Comparison of ENCODE assay signal across 1 cellular context in the genomic region with DNA sequence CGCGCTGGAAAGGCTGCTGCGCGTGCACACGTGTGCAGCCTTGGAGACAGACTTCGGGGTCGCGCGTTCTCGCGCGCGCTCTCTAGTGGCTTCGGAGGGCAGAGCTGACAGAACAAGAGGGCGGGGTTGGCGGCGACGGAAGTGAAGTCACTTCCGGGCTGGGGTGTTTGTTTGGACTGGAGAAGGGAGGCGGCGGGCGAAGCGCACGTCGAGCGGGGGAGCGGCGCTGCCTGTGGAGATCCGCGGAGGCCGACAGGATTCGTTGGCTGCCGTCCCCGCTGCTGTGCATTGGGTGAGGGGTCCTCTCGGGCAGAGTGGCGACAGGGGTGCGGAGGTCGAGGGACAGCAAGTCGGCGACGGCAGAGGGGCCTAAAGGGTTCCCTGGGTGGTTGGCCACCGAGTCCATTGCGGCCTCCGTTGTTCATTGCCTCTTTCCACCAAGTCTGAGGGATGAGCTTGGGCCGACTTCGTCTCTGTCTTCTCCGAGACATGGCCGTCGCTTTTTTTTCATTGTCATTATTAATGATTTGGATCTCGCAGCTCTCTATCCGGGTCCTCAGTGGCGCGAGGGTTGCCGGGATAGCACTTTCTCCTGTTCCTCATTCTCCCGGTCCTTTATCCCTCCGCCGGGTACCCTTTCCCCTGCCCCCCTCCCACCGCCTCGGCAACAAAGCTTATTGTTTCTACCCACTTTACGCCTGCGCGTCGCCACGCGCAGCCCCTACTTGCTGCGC.
TF ChIP-seq lines count a peak whose summit lies in the region.

A gene with protein sequence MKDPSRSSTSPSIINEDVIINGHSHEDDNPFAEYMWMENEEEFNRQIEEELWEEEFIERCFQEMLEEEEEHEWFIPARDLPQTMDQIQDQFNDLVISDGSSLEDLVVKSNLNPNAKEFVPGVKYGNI (plus strand): TSS at position 166 of the 734 bp plus-strand sequence. CDS start 21,931 bp downstream, outside the sequence.

TF ChIP-seq in GM12878, 131 proteins besides CTCF, POLR2A, EP300 and RAD21 (continued from another document and continues in another):
- TF ChIP-seq, protein P1, sequence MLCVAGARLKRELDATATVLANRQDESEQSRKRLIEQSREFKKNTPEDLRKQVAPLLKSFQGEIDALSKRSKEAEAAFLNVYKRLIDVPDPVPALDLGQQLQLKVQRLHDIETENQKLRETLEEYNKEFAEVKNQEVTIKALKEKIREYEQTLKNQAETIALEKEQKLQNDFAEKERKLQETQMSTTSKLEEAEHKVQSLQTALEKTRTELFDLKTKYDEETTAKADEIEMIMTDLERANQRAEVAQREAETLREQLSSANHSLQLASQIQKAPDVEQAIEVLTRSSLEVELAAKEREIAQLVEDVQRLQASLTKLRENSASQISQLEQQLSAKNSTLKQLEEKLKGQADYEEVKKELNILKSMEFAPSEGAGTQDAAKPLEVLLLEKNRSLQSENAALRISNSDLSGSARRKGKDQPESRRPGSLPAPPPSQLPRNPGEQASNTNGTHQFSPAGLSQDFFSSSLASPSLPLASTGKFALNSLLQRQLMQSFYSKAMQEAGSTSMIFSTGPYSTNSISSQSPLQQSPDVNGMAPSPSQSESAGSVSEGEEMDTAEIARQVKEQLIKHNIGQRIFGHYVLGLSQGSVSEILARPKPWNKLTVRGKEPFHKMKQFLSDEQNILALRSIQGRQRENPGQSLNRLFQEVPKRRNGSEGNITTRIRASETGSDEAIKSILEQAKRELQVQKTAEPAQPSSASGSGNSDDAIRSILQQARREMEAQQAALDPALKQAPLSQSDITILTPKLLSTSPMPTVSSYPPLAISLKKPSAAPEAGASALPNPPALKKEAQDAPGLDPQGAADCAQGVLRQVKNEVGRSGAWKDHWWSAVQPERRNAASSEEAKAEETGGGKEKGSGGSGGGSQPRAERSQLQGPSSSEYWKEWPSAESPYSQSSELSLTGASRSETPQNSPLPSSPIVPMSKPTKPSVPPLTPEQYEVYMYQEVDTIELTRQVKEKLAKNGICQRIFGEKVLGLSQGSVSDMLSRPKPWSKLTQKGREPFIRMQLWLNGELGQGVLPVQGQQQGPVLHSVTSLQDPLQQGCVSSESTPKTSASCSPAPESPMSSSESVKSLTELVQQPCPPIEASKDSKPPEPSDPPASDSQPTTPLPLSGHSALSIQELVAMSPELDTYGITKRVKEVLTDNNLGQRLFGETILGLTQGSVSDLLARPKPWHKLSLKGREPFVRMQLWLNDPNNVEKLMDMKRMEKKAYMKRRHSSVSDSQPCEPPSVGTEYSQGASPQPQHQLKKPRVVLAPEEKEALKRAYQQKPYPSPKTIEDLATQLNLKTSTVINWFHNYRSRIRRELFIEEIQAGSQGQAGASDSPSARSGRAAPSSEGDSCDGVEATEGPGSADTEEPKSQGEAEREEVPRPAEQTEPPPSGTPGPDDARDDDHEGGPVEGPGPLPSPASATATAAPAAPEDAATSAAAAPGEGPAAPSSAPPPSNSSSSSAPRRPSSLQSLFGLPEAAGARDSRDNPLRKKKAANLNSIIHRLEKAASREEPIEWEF (IDR thresholded peaks at IDR 0.05; ENCODE audit: insufficient replicate concordance, low read depth, low read length), result no peak
- TF ChIP-seq, protein P2, sequence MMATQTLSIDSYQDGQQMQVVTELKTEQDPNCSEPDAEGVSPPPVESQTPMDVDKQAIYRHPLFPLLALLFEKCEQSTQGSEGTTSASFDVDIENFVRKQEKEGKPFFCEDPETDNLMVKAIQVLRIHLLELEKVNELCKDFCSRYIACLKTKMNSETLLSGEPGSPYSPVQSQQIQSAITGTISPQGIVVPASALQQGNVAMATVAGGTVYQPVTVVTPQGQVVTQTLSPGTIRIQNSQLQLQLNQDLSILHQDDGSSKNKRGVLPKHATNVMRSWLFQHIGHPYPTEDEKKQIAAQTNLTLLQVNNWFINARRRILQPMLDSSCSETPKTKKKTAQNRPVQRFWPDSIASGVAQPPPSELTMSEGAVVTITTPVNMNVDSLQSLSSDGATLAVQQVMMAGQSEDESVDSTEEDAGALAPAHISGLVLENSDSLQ (IDR thresholded peaks at IDR 0.05), result peak; percentile 71
- TF ChIP-seq TCF7 (IDR thresholded peaks at IDR 0.05; ENCODE audit: borderline replicate concordance), result no peak
- peak; percentile 61 for TF ChIP-seq YY1 (IDR thresholded peaks at IDR 0.05; ENCODE audit: low read depth, low read length)
- TF ChIP-seq MTA3 (IDR thresholded peaks at IDR 0.05; ENCODE audit: borderline replicate concordance, low read length), result no peak; the same call in 1 of the 2 replicates
- no peak for TF ChIP-seq SIX5 (IDR thresholded peaks at IDR 0.05; ENCODE audit: low read depth, low read length, severe bottlenecking)
- TF ChIP-seq KAT2A (conservative IDR thresholded peaks at IDR 0.05; ENCODE audit: control insufficient read depth, low read depth, low read length), result no peak
- TF ChIP-seq, protein P3, sequence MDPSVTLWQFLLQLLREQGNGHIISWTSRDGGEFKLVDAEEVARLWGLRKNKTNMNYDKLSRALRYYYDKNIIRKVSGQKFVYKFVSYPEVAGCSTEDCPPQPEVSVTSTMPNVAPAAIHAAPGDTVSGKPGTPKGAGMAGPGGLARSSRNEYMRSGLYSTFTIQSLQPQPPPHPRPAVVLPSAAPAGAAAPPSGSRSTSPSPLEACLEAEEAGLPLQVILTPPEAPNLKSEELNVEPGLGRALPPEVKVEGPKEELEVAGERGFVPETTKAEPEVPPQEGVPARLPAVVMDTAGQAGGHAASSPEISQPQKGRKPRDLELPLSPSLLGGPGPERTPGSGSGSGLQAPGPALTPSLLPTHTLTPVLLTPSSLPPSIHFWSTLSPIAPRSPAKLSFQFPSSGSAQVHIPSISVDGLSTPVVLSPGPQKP (IDR thresholded peaks at IDR 0.05; ENCODE audit: low read depth, low read length), result peak; percentile 92
- peak; percentile 87 for TF ChIP-seq POLR2AphosphoS5 (IDR thresholded peaks at IDR 0.05; ENCODE audit: low read length)
- peak; percentile 53; the same call in 1 of the 2 replicates for TF ChIP-seq ZNF207 (IDR thresholded peaks at IDR 0.05; ENCODE audit: borderline replicate concordance)
- no peak for TF ChIP-seq CBX3 (IDR thresholded peaks at IDR 0.05; ENCODE audit: borderline replicate concordance, low read depth)
- TF ChIP-seq SUZ12 (IDR thresholded peaks at IDR 0.05; ENCODE audit: unreplicated experiment), result no peak
- TF ChIP-seq GATAD2B (conservative IDR thresholded peaks at IDR 0.05; ENCODE audit: low read depth), result peak; percentile 36; the same call in 1 of the 2 replicates
- peak; percentile 88 for TF ChIP-seq CREM (IDR thresholded peaks at IDR 0.05; ENCODE audit: low read depth)
- TF ChIP-seq RUNX3 (IDR thresholded peaks at IDR 0.05; ENCODE audit: low read length), result peak; percentile 4; the same call in 1 of the 2 replicates
- TF ChIP-seq CHD4 (IDR thresholded peaks at IDR 0.05), result no peak
- TF ChIP-seq NR2F1 (conservative IDR thresholded peaks at IDR 0.05), result 0 out of 2 replicates have a peak, but pooled peaks have one; percentile 32
- no peak for TF ChIP-seq NFYA (IDR thresholded peaks at IDR 0.05; ENCODE audit: borderline replicate concordance, low read depth, low read length)
- TF ChIP-seq, protein P4, sequence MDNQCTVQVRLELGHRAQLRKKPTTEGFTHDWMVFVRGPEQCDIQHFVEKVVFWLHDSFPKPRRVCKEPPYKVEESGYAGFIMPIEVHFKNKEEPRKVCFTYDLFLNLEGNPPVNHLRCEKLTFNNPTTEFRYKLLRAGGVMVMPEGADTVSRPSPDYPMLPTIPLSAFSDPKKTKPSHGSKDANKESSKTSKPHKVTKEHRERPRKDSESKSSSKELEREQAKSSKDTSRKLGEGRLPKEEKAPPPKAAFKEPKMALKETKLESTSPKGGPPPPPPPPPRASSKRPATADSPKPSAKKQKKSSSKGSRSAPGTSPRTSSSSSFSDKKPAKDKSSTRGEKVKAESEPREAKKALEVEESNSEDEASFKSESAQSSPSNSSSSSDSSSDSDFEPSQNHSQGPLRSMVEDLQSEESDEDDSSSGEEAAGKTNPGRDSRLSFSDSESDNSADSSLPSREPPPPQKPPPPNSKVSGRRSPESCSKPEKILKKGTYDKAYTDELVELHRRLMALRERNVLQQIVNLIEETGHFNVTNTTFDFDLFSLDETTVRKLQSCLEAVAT (IDR thresholded peaks at IDR 0.05), result peak; percentile 87
- no peak for TF ChIP-seq MEF2B (IDR thresholded peaks at IDR 0.05; ENCODE audit: partially characterized antibody, poor library complexity, severe bottlenecking)
- TF ChIP-seq JUND (IDR thresholded peaks at IDR 0.05; ENCODE audit: low read depth, low read length), result no peak
- TF ChIP-seq ZZZ3 (IDR thresholded peaks at IDR 0.05; ENCODE audit: control insufficient read depth, insufficient read length, low read depth), result no peak
- TF ChIP-seq, protein P5, sequence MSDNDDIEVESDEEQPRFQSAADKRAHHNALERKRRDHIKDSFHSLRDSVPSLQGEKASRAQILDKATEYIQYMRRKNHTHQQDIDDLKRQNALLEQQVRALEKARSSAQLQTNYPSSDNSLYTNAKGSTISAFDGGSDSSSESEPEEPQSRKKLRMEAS (IDR thresholded peaks at IDR 0.05; ENCODE audit: low read depth, low read length), result peak; percentile 9; the same call in 1 of the 2 replicates
- TF ChIP-seq WRNIP1 (IDR thresholded peaks at IDR 0.05; ENCODE audit: borderline replicate concordance, low read depth, low read length), result peak; percentile 92; the same call in 1 of the 2 replicates
- TF ChIP-seq ZNF217 (IDR thresholded peaks at IDR 0.05), result no peak
- TF ChIP-seq, protein P6, sequence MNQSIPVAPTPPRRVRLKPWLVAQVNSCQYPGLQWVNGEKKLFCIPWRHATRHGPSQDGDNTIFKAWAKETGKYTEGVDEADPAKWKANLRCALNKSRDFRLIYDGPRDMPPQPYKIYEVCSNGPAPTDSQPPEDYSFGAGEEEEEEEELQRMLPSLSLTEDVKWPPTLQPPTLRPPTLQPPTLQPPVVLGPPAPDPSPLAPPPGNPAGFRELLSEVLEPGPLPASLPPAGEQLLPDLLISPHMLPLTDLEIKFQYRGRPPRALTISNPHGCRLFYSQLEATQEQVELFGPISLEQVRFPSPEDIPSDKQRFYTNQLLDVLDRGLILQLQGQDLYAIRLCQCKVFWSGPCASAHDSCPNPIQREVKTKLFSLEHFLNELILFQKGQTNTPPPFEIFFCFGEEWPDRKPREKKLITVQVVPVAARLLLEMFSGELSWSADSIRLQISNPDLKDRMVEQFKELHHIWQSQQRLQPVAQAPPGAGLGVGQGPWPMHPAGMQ (IDR thresholded peaks at IDR 0.05; ENCODE audit: borderline replicate concordance), result no peak
- TF ChIP-seq JUNB (IDR thresholded peaks at IDR 0.05), result no peak
- 0 out of 4 replicates have a peak, but pooled peaks of 1 of the 2 experiments have one; percentile 18 for TF ChIP-seq ETV6 (conservative IDR thresholded peaks at IDR 0.05 in 1 of 2, IDR thresholded peaks at IDR 0.05 in 1 of 2; ENCODE audit: borderline replicate concordance in 1 of 2, low read depth in 1 of 2)
- TF ChIP-seq, protein P7, sequence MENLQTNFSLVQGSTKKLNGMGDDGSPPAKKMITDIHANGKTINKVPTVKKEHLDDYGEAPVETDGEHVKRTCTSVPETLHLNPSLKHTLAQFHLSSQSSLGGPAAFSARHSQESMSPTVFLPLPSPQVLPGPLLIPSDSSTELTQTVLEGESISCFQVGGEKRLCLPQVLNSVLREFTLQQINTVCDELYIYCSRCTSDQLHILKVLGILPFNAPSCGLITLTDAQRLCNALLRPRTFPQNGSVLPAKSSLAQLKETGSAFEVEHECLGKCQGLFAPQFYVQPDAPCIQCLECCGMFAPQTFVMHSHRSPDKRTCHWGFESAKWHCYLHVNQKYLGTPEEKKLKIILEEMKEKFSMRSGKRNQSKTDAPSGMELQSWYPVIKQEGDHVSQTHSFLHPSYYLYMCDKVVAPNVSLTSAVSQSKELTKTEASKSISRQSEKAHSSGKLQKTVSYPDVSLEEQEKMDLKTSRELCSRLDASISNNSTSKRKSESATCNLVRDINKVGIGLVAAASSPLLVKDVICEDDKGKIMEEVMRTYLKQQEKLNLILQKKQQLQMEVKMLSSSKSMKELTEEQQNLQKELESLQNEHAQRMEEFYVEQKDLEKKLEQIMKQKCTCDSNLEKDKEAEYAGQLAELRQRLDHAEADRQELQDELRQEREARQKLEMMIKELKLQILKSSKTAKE (IDR thresholded peaks at IDR 0.05; ENCODE audit: low read depth, poor library complexity, severe bottlenecking), result no peak
- TF ChIP-seq CEBPB (IDR thresholded peaks at IDR 0.05; ENCODE audit: borderline replicate concordance in 1 of 2, low read depth in 2 of 2, low read length in 2 of 2), result no peak
- no peak for TF ChIP-seq ZSCAN29 (IDR thresholded peaks at IDR 0.05)
- TF ChIP-seq TARDBP (IDR thresholded peaks at IDR 0.05; ENCODE audit: borderline replicate concordance), result no peak
- TF ChIP-seq, protein P8, sequence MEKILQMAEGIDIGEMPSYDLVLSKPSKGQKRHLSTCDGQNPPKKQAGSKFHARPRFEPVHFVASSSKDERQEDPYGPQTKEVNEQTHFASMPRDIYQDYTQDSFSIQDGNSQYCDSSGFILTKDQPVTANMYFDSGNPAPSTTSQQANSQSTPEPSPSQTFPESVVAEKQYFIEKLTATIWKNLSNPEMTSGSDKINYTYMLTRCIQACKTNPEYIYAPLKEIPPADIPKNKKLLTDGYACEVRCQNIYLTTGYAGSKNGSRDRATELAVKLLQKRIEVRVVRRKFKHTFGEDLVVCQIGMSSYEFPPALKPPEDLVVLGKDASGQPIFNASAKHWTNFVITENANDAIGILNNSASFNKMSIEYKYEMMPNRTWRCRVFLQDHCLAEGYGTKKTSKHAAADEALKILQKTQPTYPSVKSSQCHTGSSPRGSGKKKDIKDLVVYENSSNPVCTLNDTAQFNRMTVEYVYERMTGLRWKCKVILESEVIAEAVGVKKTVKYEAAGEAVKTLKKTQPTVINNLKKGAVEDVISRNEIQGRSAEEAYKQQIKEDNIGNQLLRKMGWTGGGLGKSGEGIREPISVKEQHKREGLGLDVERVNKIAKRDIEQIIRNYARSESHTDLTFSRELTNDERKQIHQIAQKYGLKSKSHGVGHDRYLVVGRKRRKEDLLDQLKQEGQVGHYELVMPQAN (conservative IDR thresholded peaks at IDR 0.05), result peak; percentile 88
- peak; percentile 81 for TF ChIP-seq IKZF1 (conservative IDR thresholded peaks at IDR 0.05)
- TF ChIP-seq EZH2 (IDR thresholded peaks at IDR 0.05; ENCODE audit: borderline replicate concordance, control insufficient read depth, low read depth, low read length), result no peak
- no peak for TF ChIP-seq SREBF1 (IDR thresholded peaks at IDR 0.05; ENCODE audit: low read length)
- TF ChIP-seq KDM1A (IDR thresholded peaks at IDR 0.05; ENCODE audit: borderline replicate concordance), result no peak
- TF ChIP-seq DPF2 (IDR thresholded peaks at IDR 0.05), result peak; percentile 65
- peak; percentile 12; the same call in 1 of the 2 replicates for TF ChIP-seq MEF2A (IDR thresholded peaks at IDR 0.05; ENCODE audit: insufficient read depth, low read depth, low read length)
- no peak for TF ChIP-seq KLF5 (IDR thresholded peaks at IDR 0.05; ENCODE audit: partially characterized antibody)
- TF ChIP-seq IKZF2 (IDR thresholded peaks at IDR 0.05), result no peak
